Comparison of ENCODE assay signal across 19 cellular contexts in genomic region chr17:47076171-47076570, GRCh38.
"Had no signal": no experiment of that assay in that cellular context is flagged by ENCODE, and none has a peak within 500 bp of the region (broad histone marks: within the 10 kb centered on the region; RNA-seq: fewer than 3 reads in every experiment).

No MANE protein-coding gene starts in this region.

- H3K9me3 Mint-ChIP-seq: activated naive CD4-positive, alpha-beta T cell treated with anti-CD3 and anti-CD28 coated beads for 36 hours; brain; naive B cell had no signal

- ATAC-seq: left lobe of liver; lower lobe of right lung; right cardiac atrium; stimulated activated naive CD8-positive, alpha-beta T cell treated with anti-CD3 and anti-CD28 coated beads, Interleukin-15, Interleukin-2, amounts not matched to agents 100 U/mL and 50 U/mL, for 24 hours; upper lobe of right lung had no signal

- H3K27me3 Mint-ChIP-seq: brain, naive B cell had no signal

- H3K27ac Mint-ChIP-seq: activated naive CD4-positive, alpha-beta T cell treated with anti-CD3 and anti-CD28 coated beads for 36 hours; brain; T-helper 1 cell treated with Interleukin-12 subunit alpha and Interleukin-12 subunit beta and Interleukin-4 antibody, amounts not matched to agents 30 μg/mL and 1 μg/mL, for 36 hours had no signal

- H3K4me3 ChIP-seq: dorsolateral prefrontal cortex, esophagus squamous epithelium, lower lobe of right lung, upper lobe of right lung had no signal

- H3K36me3 Mint-ChIP-seq: naive B cell had no signal

- H3K4me3 Mint-ChIP-seq: activated naive CD4-positive, alpha-beta T cell treated with anti-CD3 and anti-CD28 coated beads for 36 hours; brain; naive B cell; T-helper 1 cell treated with Interleukin-12 subunit alpha and Interleukin-12 subunit beta and Interleukin-4 antibody, amounts not matched to agents 30 μg/mL and 1 μg/mL, for 36 hours had no signal

- DNase-seq: activated CD4-positive, alpha-beta T cell treated with anti-CD3 and anti-CD28 coated beads for 4 hours; activated CD4-positive, alpha-beta T cell treated with anti-CD3 and anti-CD28 coated beads, Interleukin-2, amount 50 U/mL, for 48 hours; activated CD4-positive, CD25-positive, alpha-beta regulatory T cell; activated naive CD4-positive, alpha-beta T cell treated with anti-CD3 and anti-CD28 coated beads for 36 hours; activated T-cell treated with anti-CD3 and anti-CD28 coated beads, Interleukin-2, amount 50 U/mL, for 48 hours; caudate nucleus; dorsolateral prefrontal cortex; esophagus squamous epithelium; lower lobe of right lung; naive B cell; nucleus accumbens; right cardiac atrium; stimulated activated CD4-positive, alpha-beta T cell treated with anti-CD3 and anti-CD28 coated beads, Interleukin-12 subunit alpha, Interleukin-12 subunit beta, amount 100 ng/mL, for 4 hours; stimulated activated CD4-positive, alpha-beta T cell treated with anti-CD3 and anti-CD28 coated beads, Interleukin-4, amount 100 ng/mL, for 4 hours; stimulated activated naive CD8-positive, alpha-beta T cell treated with anti-CD3 and anti-CD28 coated beads, Interleukin-15, Interleukin-2, amounts not matched to agents 100 U/mL and 50 U/mL, for 24 hours; upper lobe of right lung had no signal
